1 cellular context compared by ENCODE assay signal in the genomic region with DNA sequence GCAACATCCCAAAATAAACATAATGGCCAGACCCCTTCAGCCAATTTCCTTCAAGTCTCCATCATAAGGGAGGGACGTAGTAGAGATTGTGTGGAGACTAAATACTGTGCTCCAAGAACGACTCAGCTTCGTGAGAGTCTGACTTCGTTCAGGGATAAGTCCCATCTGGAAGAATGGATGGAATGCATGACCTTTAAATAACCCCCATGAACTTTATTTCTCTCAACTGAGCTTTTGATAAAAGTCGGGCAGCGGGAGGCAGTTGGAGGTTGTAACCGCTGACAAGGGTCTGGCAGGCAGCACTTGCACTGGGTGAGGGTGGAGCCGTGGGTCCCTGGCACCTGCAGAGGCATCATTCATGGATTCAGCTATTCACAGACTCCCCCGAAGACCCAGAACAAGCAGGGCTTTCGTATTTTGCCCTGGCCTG.
TF ChIP-seq lines count a peak whose summit lies in the region.

No MANE protein-coding gene starts in this region.

TF ChIP-seq in SK-N-SH, 30 proteins besides CTCF, POLR2A, EP300 and RAD21:
- TF ChIP-seq, protein P1, sequence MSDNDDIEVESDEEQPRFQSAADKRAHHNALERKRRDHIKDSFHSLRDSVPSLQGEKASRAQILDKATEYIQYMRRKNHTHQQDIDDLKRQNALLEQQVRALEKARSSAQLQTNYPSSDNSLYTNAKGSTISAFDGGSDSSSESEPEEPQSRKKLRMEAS (IDR thresholded peaks at IDR 0.05; ENCODE audit: low read depth), result 0 out of 2 replicates have a peak, but pooled peaks have one; percentile 31
- no peak for TF ChIP-seq FOXJ3 (CRISPR knock-in tag; IDR thresholded peaks at IDR 0.05)
- TF ChIP-seq GATA2 (CRISPR knock-in tag; IDR thresholded peaks at IDR 0.05), result no peak
- TF ChIP-seq CHD2 (IDR thresholded peaks at IDR 0.05; ENCODE audit: low read length, partially characterized antibody), result no peak
- TF ChIP-seq, protein P2, sequence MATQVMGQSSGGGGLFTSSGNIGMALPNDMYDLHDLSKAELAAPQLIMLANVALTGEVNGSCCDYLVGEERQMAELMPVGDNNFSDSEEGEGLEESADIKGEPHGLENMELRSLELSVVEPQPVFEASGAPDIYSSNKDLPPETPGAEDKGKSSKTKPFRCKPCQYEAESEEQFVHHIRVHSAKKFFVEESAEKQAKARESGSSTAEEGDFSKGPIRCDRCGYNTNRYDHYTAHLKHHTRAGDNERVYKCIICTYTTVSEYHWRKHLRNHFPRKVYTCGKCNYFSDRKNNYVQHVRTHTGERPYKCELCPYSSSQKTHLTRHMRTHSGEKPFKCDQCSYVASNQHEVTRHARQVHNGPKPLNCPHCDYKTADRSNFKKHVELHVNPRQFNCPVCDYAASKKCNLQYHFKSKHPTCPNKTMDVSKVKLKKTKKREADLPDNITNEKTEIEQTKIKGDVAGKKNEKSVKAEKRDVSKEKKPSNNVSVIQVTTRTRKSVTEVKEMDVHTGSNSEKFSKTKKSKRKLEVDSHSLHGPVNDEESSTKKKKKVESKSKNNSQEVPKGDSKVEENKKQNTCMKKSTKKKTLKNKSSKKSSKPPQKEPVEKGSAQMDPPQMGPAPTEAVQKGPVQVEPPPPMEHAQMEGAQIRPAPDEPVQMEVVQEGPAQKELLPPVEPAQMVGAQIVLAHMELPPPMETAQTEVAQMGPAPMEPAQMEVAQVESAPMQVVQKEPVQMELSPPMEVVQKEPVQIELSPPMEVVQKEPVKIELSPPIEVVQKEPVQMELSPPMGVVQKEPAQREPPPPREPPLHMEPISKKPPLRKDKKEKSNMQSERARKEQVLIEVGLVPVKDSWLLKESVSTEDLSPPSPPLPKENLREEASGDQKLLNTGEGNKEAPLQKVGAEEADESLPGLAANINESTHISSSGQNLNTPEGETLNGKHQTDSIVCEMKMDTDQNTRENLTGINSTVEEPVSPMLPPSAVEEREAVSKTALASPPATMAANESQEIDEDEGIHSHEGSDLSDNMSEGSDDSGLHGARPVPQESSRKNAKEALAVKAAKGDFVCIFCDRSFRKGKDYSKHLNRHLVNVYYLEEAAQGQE (IDR thresholded peaks at IDR 0.05; ENCODE audit: low read depth, low read length), result no peak
- TF ChIP-seq TCF12 (IDR thresholded peaks at IDR 0.05), result peak; percentile 61
- TF ChIP-seq SMC3 (IDR thresholded peaks at IDR 0.05; ENCODE audit: low read depth, low read length), result no peak
- TF ChIP-seq ELF1 (IDR thresholded peaks at IDR 0.05), result no peak
- TF ChIP-seq YY1 (IDR thresholded peaks at IDR 0.05; ENCODE audit: low read depth), result no peak
- TF ChIP-seq, protein P3, sequence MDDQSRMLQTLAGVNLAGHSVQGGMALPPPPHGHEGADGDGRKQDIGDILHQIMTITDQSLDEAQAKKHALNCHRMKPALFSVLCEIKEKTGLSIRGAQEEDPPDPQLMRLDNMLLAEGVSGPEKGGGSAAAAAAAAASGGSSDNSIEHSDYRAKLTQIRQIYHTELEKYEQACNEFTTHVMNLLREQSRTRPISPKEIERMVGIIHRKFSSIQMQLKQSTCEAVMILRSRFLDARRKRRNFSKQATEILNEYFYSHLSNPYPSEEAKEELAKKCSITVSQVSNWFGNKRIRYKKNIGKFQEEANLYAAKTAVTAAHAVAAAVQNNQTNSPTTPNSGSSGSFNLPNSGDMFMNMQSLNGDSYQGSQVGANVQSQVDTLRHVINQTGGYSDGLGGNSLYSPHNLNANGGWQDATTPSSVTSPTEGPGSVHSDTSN (IDR thresholded peaks at IDR 0.05), result no peak
- no peak for TF ChIP-seq FOSL2 (IDR thresholded peaks at IDR 0.05; ENCODE audit: borderline replicate concordance, low read depth)
- no peak for TF ChIP-seq NRF1 (IDR thresholded peaks at IDR 0.05; ENCODE audit: low read depth, low read length)
- no peak for TF ChIP-seq NFIC (IDR thresholded peaks at IDR 0.05; ENCODE audit: borderline replicate concordance)
- TF ChIP-seq TAF1 (IDR thresholded peaks at IDR 0.05; ENCODE audit: borderline replicate concordance, low read depth, low read length), result no peak
- TF ChIP-seq, protein P4, sequence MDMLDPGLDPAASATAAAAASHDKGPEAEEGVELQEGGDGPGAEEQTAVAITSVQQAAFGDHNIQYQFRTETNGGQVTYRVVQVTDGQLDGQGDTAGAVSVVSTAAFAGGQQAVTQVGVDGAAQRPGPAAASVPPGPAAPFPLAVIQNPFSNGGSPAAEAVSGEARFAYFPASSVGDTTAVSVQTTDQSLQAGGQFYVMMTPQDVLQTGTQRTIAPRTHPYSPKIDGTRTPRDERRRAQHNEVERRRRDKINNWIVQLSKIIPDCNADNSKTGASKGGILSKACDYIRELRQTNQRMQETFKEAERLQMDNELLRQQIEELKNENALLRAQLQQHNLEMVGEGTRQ (IDR thresholded peaks at IDR 0.05; ENCODE audit: borderline replicate concordance, low read depth, low read length), result no peak
- peak; percentile 96 for TF ChIP-seq RXRA (IDR thresholded peaks at IDR 0.05; ENCODE audit: borderline replicate concordance, low read depth)
- TF ChIP-seq, protein P5, sequence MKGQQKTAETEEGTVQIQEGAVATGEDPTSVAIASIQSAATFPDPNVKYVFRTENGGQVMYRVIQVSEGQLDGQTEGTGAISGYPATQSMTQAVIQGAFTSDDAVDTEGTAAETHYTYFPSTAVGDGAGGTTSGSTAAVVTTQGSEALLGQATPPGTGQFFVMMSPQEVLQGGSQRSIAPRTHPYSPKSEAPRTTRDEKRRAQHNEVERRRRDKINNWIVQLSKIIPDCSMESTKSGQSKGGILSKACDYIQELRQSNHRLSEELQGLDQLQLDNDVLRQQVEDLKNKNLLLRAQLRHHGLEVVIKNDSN (IDR thresholded peaks at IDR 0.05; ENCODE audit: borderline replicate concordance, low read depth), result no peak
- TF ChIP-seq TEAD4 (IDR thresholded peaks at IDR 0.05; ENCODE audit: borderline replicate concordance, insufficient read depth), result peak; percentile 44; the same call in 1 of the 2 replicates
TF ChIP-seq in SK-N-SH: peak in this region for 4.
